Comparison of ENCODE assay signal across 16 cellular contexts in genomic region chr7:35777121-35777520, GRCh38.
"Had no signal": no experiment of that assay in that cellular context is flagged by ENCODE, and none has a peak within 500 bp of the region (broad histone marks: within the 10 kb centered on the region; RNA-seq: fewer than 3 reads in every experiment).

No MANE protein-coding gene starts in this region.

- H3K4me3 ChIP-seq: left ventricle myocardium inferior, neural progenitor cell, prostate gland, skin epidermis, suprapubic skin, upper lobe of left lung had no signal

- H3K36me3 ChIP-seq: left ventricle myocardium inferior, neural progenitor cell, prostate gland, suprapubic skin, upper lobe of left lung had no signal

- H3K27ac ChIP-seq: left ventricle myocardium inferior, neural progenitor cell, prostate gland, skin epidermis, suprapubic skin, upper lobe of left lung had no signal

- ATAC-seq: activated CD8-positive, alpha-beta T cell treated with anti-CD3 and anti-CD28 coated beads, Interleukin-2, amount 10 ng/mL, durations not matched to agents 7 days and 5 days; activated T-cell treated with anti-CD3 and anti-CD28 coated beads, Interleukin-2, amount 50 U/mL, for 4 hours; naive thymus-derived CD4-positive, alpha-beta T cell; right cardiac atrium; stimulated activated naive CD8-positive, alpha-beta T cell treated with anti-CD3 and anti-CD28 coated beads, Interleukin-15, Interleukin-2, amounts not matched to agents 100 U/mL and 50 U/mL, for 24 hours had no signal

- H3K27me3 ChIP-seq: neural progenitor cell, suprapubic skin, upper lobe of left lung had no signal

- DNase-seq: activated CD4-positive, alpha-beta T cell treated with anti-CD3 and anti-CD28 coated beads, Interleukin-2, amount 10 ng/mL, durations not matched to agents 24 days and 14 days; activated CD8-positive, alpha-beta T cell treated with anti-CD3 and anti-CD28 coated beads, Interleukin-2, amount 10 ng/mL, durations not matched to agents 7 days and 5 days; activated T-cell treated with anti-CD3 and anti-CD28 coated beads, Interleukin-2, amount 50 U/mL, for 4 hours; foreskin fibroblast; kidney; left ventricle myocardium inferior; mammary epithelial cell; naive thymus-derived CD4-positive, alpha-beta T cell; right cardiac atrium; stimulated activated naive CD8-positive, alpha-beta T cell treated with anti-CD3 and anti-CD28 coated beads, Interleukin-15, Interleukin-2, amounts not matched to agents 100 U/mL and 50 U/mL, for 24 hours; T1000; upper lobe of left lung had no signal

- H3K9me3 ChIP-seq: left ventricle myocardium inferior, prostate gland, suprapubic skin, upper lobe of left lung had no signal

- H3K4me1 ChIP-seq: neural progenitor cell, prostate gland, suprapubic skin, upper lobe of left lung had no signal
